Comparison of ENCODE assay signal across 1 cellular context in genomic region chr9:20972684-20973083, GRCh38.
A peak's percentile ranks its signal among the peaks of the same experiment; 100 is the strongest.
TF ChIP-seq lines count a peak whose summit lies in the region.

No MANE protein-coding gene starts in this region.

TF ChIP-seq in HepG2, 621 proteins besides CTCF, POLR2A, EP300 and RAD21:
- TF ChIP-seq ZFP82 (CRISPR knock-in tag; IDR thresholded peaks at IDR 0.05; ENCODE audit: borderline replicate concordance), result no peak
- TF ChIP-seq MAFF (IDR thresholded peaks at IDR 0.05; ENCODE audit: low read depth, low read length), result peak; percentile 68
- peak; percentile 44 to 69; a peak in 3 of 4 replicates for TF ChIP-seq MAFK (conservative IDR thresholded peaks at IDR 0.05 in 1 of 2, IDR thresholded peaks at IDR 0.05 in 1 of 2; ENCODE audit: low read length in 2 of 2)
